ENCODE assay signal across 8 cellular contexts in the genomic region with DNA sequence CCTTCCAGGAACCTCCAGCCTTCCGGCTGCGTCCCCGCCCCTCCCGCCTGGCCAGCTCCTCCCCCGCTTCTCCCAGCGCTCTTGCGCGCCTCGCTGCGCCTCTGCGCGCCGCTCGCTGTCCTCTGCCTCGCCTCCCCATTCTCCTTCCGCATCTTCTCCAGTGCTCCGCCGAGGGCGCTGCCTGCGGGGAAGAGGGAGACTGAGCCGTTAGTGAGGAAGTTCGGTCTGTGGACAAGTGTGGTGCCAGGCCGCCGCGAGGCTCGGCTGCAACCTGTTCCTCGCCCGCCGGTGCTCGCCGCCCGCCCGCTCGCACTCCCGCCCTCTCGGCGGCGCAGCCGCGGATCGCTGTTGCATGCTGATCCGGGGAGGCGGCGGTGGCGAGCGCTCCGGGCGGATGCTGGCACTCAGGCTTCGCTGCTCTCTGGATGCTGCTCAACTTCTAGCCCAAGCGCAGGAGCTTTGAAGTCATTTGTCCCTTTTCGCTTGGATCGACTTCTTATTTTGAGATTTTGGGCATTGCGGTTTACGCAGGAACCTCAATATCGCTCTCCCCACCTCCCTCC. TPM values are rescaled to one million over a fixed set of nuclear protein-coding genes. Genes with fewer than 3 reads are reported as not detected.
A peak's percentile ranks its signal among the peaks of the same experiment; 100 is the strongest.
DNase-seq lines count a peak whose midpoint lies in the region; ATAC-seq and TF ChIP-seq lines count a peak whose summit lies in the region.

No MANE protein-coding gene starts in this region.

- H3K4me3 ChIP-seq in foreskin fibroblast (ENCODE audit: low read depth in 1 of 2, low read length in 2 of 2) = peak overlapping the region in 1 of 2 donors; percentile 8

- ATAC-seq in HG02885 (IDR thresholded peaks at IDR 0.05; ENCODE audit: poor library complexity, unreplicated experiment) (peak; percentile 56), SK-N-SH treated with all-trans-retinoic acid at 6 μM for 48 hours (peak; percentile 63)

- peak; percentile 60 to 63 for DNase-seq in NCI-H187 (lab: John Stamatoyannopoulos, UW)
- no peak for DNase-seq in NCI-H187 treated with DMSO at 0.1 percent for 48 hours (lab: John Stamatoyannopoulos, UW)
- DNase-seq in foreskin fibroblast = peak; percentile 8 to 41
- peak; percentile 62 for DNase-seq in occipital lobe (lab: John Stamatoyannopoulos, UW)
- DNase-seq in NCI-H446 (lab: John Stamatoyannopoulos, UW) = no peak
- no peak for DNase-seq in SW 1271 (lab: John Stamatoyannopoulos, UW)

- no peak for TF ChIP-seq CTCF in foreskin fibroblast (IDR thresholded peaks at IDR 0.05; ENCODE audit: low read depth, low read length)

TF ChIP-seq in SK-N-SH treated with all-trans-retinoic acid at 6 μM for 48 hours, 23 proteins besides CTCF, POLR2A, EP300 and RAD21:
- TF ChIP-seq RARB (CRISPR knock-in tag; IDR thresholded peaks at IDR 0.05) (no peak), ISL1 (CRISPR knock-in tag; IDR thresholded peaks at IDR 0.05) (no peak), ZNF8 (CRISPR knock-in tag; IDR thresholded peaks at IDR 0.05) (no peak), ZFP30 (CRISPR knock-in tag; IDR thresholded peaks at IDR 0.05) (no peak), ZFP3 (CRISPR knock-in tag; IDR thresholded peaks at IDR 0.05) (no peak), ZC3H10 (CRISPR knock-in tag; IDR thresholded peaks at IDR 0.05) (no peak)
- TF ChIP-seq, protein P1, sequence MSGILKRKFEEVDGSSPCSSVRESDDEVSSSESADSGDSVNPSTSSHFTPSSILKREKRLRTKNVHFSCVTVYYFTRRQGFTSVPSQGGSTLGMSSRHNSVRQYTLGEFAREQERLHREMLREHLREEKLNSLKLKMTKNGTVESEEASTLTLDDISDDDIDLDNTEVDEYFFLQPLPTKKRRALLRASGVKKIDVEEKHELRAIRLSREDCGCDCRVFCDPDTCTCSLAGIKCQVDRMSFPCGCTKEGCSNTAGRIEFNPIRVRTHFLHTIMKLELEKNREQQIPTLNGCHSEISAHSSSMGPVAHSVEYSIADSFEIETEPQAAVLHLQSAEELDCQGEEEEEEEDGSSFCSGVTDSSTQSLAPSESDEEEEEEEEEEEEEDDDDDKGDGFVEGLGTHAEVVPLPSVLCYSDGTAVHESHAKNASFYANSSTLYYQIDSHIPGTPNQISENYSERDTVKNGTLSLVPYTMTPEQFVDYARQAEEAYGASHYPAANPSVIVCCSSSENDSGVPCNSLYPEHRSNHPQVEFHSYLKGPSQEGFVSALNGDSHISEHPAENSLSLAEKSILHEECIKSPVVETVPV (CRISPR knock-in tag; IDR thresholded peaks at IDR 0.05) = no peak

RNA-seq across cellular contexts. Expression of a gene that starts 0.7 kb away (rescaled TPM):
- total RNA-seq in occipital lobe = 77.4 TPM

Comparison
In these comparisons a context has a peak if more than half of its experiments do, and no peak if none do; other contexts are left out.
1. DNase-seq: peak in NCI-H187 (2 of 2), foreskin fibroblast (2 of 2) and occipital lobe (single experiment); none in NCI-H187 treated with DMSO at 0.1 percent for 48 hours (single experiment), NCI-H446 (0 of 2) and SW 1271 (0 of 2).